ENCODE assay signal across 8 cellular contexts in genomic region chr3:11641316-11641682, GRCh38. TPM values are rescaled to one million over a fixed set of nuclear protein-coding genes. Genes with fewer than 3 reads are reported as not detected.
DNase-seq lines count a peak whose midpoint lies in the region; ATAC-seq and TF ChIP-seq lines count a peak whose summit lies in the region.

No MANE protein-coding gene starts in this region.

- H3K4me1 Mint-ChIP-seq in progenitor cell of endocrine pancreas (ENCODE audit: low read depth), result peaks cover 53% of the 10 kb centered on the region

- peak overlapping the region; percentile 99 for H3K27ac ChIP-seq in Panc1 (ENCODE audit: low read length)

- DNase-seq in ELR (ENCODE audit: low read depth) (peak; percentile 45), Panc1 (ENCODE audit: low read depth, low spot score) (no peak), epithelial cell of proximal tubule (ENCODE audit: low read depth) (no peak), progenitor cell of endocrine pancreas (ENCODE audit: low spot score, unreplicated experiment) (no peak), NCI-H345 (lab: John Stamatoyannopoulos, UW) (no peak), DMS153 treated with DMSO at 0.1 percent for 48 hours (lab: John Stamatoyannopoulos, UW; ENCODE audit: unreplicated experiment) (no peak), LoVo (ENCODE audit: low spot score) (no peak), dedifferentiated amniotic fluid mesenchymal stem cell (ENCODE audit: extremely low spot score) (no peak)

- CTCF ChIA-PET in Panc1 (lab: Charles Lee), result interaction anchor here (0.7 kb wide), 3 partner anchors 41 to 262 kb away, joined by 4 to 7 read pairs (median 4); no protein-coding TSS in a partner anchor

- peaks cover 24% of the 10 kb centered on the region for H3K4me1 ChIP-seq in Panc1 (ENCODE audit: control insufficient read depth, insufficient read depth, low read length)

- peak overlapping the region; percentile 99 for H3K27ac Mint-ChIP-seq in progenitor cell of endocrine pancreas

- peak overlapping the region; percentile 84 to 86 for H3K4me3 ChIP-seq in Panc1 (ENCODE audit: low read depth in 2 of 2, low read length in 2 of 2)
- peak overlapping the region; percentile 68 for H3K4me3 ChIP-seq in epithelial cell of proximal tubule (ENCODE audit: low read depth, low read length)

- in situ Hi-C loops in Panc1 (cut with HindIII; ENCODE audit: low pct_unique_long_range_greater_than_20kb, low sequenced_read_pairs), result no loop called here

- POLR2A ChIA-PET in Panc1 (lab: Charles Lee), result interaction anchor here (0.7 kb wide), 1 partner anchor 648 kb away, joined by 4 read pairs; the partner anchor contains the start of gene PPARG

- intact Hi-C loops in Panc1 (cut with micrococcal nuclease; ENCODE audit: unreplicated experiment), result loop anchor here (5.0 kb wide), 1 partner anchor 84 kb away; no protein-coding TSS in a partner anchor

- no TSS peak for BruUV-seq in Panc1 (replicated peaks; lab: Mats Ljungman, UMichigan)

- no peaks in the 10 kb centered on the region for H3K36me3 Mint-ChIP-seq in progenitor cell of endocrine pancreas (ENCODE audit: insufficient read depth)

- H3K27me3 ChIP-seq in Panc1 (ENCODE audit: control insufficient read depth, insufficient read depth, low read length), result no peaks in the 10 kb centered on the region

- no peaks in the 10 kb centered on the region for H3K9me3 ChIP-seq in Panc1 (ENCODE audit: control insufficient read depth, insufficient read depth, low read depth, low read length)

- TF ChIP-seq CTCF in Panc1 (IDR thresholded peaks at IDR 0.05) (no peak), epithelial cell of proximal tubule (conservative IDR thresholded peaks at IDR 0.05; ENCODE audit: low read depth, low read length) (no peak), progenitor cell of endocrine pancreas (IDR thresholded peaks at IDR 0.05; ENCODE audit: unreplicated experiment) (no peak)

- ATAC-seq in Panc1, result no peak

- no peaks in the 10 kb centered on the region for H3K27me3 Mint-ChIP-seq in progenitor cell of endocrine pancreas

- H3K4me3 Mint-ChIP-seq in progenitor cell of endocrine pancreas (ENCODE audit: low read depth), result peak overlapping the region; percentile 99

- H3K36me3 ChIP-seq in Panc1 (ENCODE audit: control insufficient read depth, insufficient read depth, low read length), result no peaks in the 10 kb centered on the region; the same call in none of the 2 replicates

- no peaks in the 10 kb centered on the region for H3K9me3 Mint-ChIP-seq in progenitor cell of endocrine pancreas (ENCODE audit: low read depth)

RNA-seq across cellular contexts. Expression of gene VGLL4, which starts 2.4 kb away (rescaled TPM):
- total RNA-seq in Panc1 (2021; ENCODE audit: unreplicated experiment), result 66.0 TPM
- 61.2 TPM for polyA plus RNA-seq in Panc1 (2012; ENCODE audit: insufficient read length)
- 25.2 and 52.4 TPM in 2 replicates for total RNA-seq in epithelial cell of proximal tubule
- total RNA-seq in progenitor cell of endocrine pancreas, result 93.2 and 93.4 TPM in 2 replicates
